12 cellular contexts compared by ENCODE assay signal in genomic region chr2:64201086-64201627, GRCh38. TPM values are rescaled to one million over a fixed set of nuclear protein-coding genes. Genes with fewer than 3 reads are reported as not detected.
DNase-seq lines count a peak whose midpoint lies in the region; ATAC-seq, FAIRE-seq and TF ChIP-seq lines count a peak whose summit lies in the region.
"Had no signal": no experiment of that assay in that cellular context is flagged by ENCODE, and none has a peak within 500 bp of the region (broad histone marks: within the 10 kb centered on the region; RNA-seq: fewer than 3 reads in every experiment).

No MANE protein-coding gene starts in this region.

- no peak for TF ChIP-seq CTCF in fibroblast of mammary gland (conservative IDR thresholded peaks at IDR 0.05; ENCODE audit: control insufficient read depth, insufficient read depth, low read depth, low read length)
- no peak for TF ChIP-seq CTCF in testis (IDR thresholded peaks at IDR 0.05)

- TF ChIP-seq POLR2A in GM12891 (IDR thresholded peaks at IDR 0.05; ENCODE audit: low read depth, low read length) (no peak), testis (IDR thresholded peaks at IDR 0.05) (no peak)

- 84 to 89% methylated on average over 2 of the region's 2 CpGs for WGBS in testis, 2 donors

- ATAC-seq in GM18511 (IDR thresholded peaks at IDR 0.05; ENCODE audit: unreplicated experiment): no peak
- ATAC-seq in HG03378 (IDR thresholded peaks at IDR 0.05; ENCODE audit: unreplicated experiment): no peak
- ATAC-seq: GM12878 had no signal

- intact Hi-C loops in testis (cut with DNase I; ENCODE audit: low total_unique reads): no loop called here

- H3K36me3 ChIP-seq in SK-N-MC (ENCODE audit: insufficient read depth, low read length) (no peaks in the 10 kb centered on the region), rectal smooth muscle tissue (ENCODE audit: control insufficient read depth, insufficient read depth, low read length) (no peaks in the 10 kb centered on the region), testis (ENCODE audit: low read depth, missing control alignments) (no peaks in the 10 kb centered on the region)

- H3K9me3 ChIP-seq in SK-N-MC (ENCODE audit: low read depth, low read length) (no peaks in the 10 kb centered on the region), testis (no peaks in the 10 kb centered on the region)

- H3K4me1 ChIP-seq in rectal smooth muscle tissue (ENCODE audit: control insufficient read depth, insufficient read depth, low read length) (peaks cover 37% of the 10 kb centered on the region), testis (peaks cover 17% of the 10 kb centered on the region)

- H3K27me3 ChIP-seq in rectal smooth muscle tissue (ENCODE audit: control insufficient read depth, insufficient read depth, low read length): no peaks in the 10 kb centered on the region
- no peaks in the 10 kb centered on the region for H3K27me3 ChIP-seq in testis

- FAIRE-seq in GM12891 (lab: Jason Lieb, UNC): peak; percentile 57
- FAIRE-seq: GM12878 had no signal

- no peak overlapping the region for H3K9ac ChIP-seq in SK-N-MC (ENCODE audit: insufficient read length)
- H3K9ac ChIP-seq in rectal smooth muscle tissue (ENCODE audit: low read length): no peak overlapping the region

- DNase-seq in GM12891 (ENCODE audit: insufficient read length, low spot score) (no peak), SK-N-MC (ENCODE audit: low read depth, low spot score) (no peak), fibroblast of mammary gland (ENCODE audit: low read depth) (peak; percentile 30), testis (no peak)
- DNase-seq: activated naive CD4-positive, alpha-beta T cell treated with Interleukin-2 at 50 U/mL for 16 hours; kidney glomerular epithelial cell; MM.1S had no signal

- H3K27ac ChIP-seq in SK-N-MC (peak overlapping the region; percentile 94; the same call in 1 of the 2 replicates), rectal smooth muscle tissue (ENCODE audit: low read depth, low read length) (peak overlapping the region; percentile 92), testis (no peak overlapping the region)
- H3K27ac ChIP-seq: epithelial cell of prostate had no signal

- no peak overlapping the region for H3K4me3 ChIP-seq in SK-N-MC
- no peak overlapping the region for H3K4me3 ChIP-seq in fibroblast of mammary gland (ENCODE audit: control insufficient read depth, low read depth, low read length)
- H3K4me3 ChIP-seq in rectal smooth muscle tissue (ENCODE audit: low read length): no peak overlapping the region
- H3K4me3 ChIP-seq in testis: no peak overlapping the region
- H3K4me3 ChIP-seq: GM12878 had no signal

TF ChIP-seq in GM12891, 5 proteins besides CTCF, POLR2A, EP300 and RAD21:
- TF ChIP-seq POU2F2 (IDR thresholded peaks at IDR 0.05; ENCODE audit: low read depth, low read length) (no peak), PAX5 (IDR thresholded peaks at IDR 0.05; ENCODE audit: insufficient read depth, low read length, severe bottlenecking) (no peak), SPI1 (IDR thresholded peaks at IDR 0.05; ENCODE audit: low read depth, low read length) (no peak), TAF1 (IDR thresholded peaks at IDR 0.05; ENCODE audit: low read depth, low read length) (no peak), POLR2AphosphoS5 (IDR thresholded peaks at IDR 0.05; ENCODE audit: low read depth, low read length) (no peak)

RNA-seq across cellular contexts. Expression of gene PELI1, which starts 56.9 kb away (rescaled TPM):
- 16.7 TPM for polyA plus RNA-seq in GM12891 (2012; ENCODE audit: low read depth, missing spikeins)
- 10 to 100 TPM; 40.9 to 48.0 TPM for total RNA-seq in testis
- polyA plus RNA-seq in testis (ENCODE audit: insufficient read depth, low read depth, low replicate concordance): 22.4 TPM

Comparison
In these comparisons a context has a peak if more than half of its experiments do, and no peak if none do; other contexts are left out.
1. H3K27ac ChIP-seq: peak in SK-N-MC (single experiment) and rectal smooth muscle tissue (single experiment); none in testis (0 of 2).